1 cellular context compared by ENCODE assay signal in genomic region chr22:43015677-43016042, GRCh38.
A peak's percentile ranks its signal among the peaks of the same experiment; 100 is the strongest.
TF ChIP-seq lines count a peak whose summit lies in the region.

No MANE protein-coding gene starts in this region.

TF ChIP-seq in H1, 55 proteins besides CTCF, POLR2A, EP300 and RAD21:
- peak; percentile 4 for TF ChIP-seq SAP30 (IDR thresholded peaks at IDR 0.05; ENCODE audit: insufficient read depth, insufficient replicate concordance, low read length)
- peak; percentile 14 for TF ChIP-seq KDM4A (IDR thresholded peaks at IDR 0.05; ENCODE audit: low read depth, low read length, severe bottlenecking)
- TF ChIP-seq MAX (IDR thresholded peaks at IDR 0.05), result no peak
TF ChIP-seq in H1: peak in this region for 2.
